ENCODE assay signal across 9 cellular contexts in genomic region chr6:3813150-3813780, GRCh38. TPM values are rescaled to one million over a fixed set of nuclear protein-coding genes. Genes with fewer than 3 reads are reported as not detected.
DNase-seq lines count a peak whose midpoint lies in the region; ATAC-seq, FAIRE-seq and TF ChIP-seq lines count a peak whose summit lies in the region.
"Had no signal": no experiment of that assay in that cellular context is flagged by ENCODE, and none has a peak within 500 bp of the region (broad histone marks: within the 10 kb centered on the region; RNA-seq: fewer than 3 reads in every experiment).

No MANE protein-coding gene starts in this region.

- peaks cover under 1% of the 10 kb centered on the region for H3K9me3 Mint-ChIP-seq in chondrocyte (ENCODE audit: low read depth)

- H3K36me3 ChIP-seq in pancreas (no peaks in the 10 kb centered on the region), WERI-Rb-1 (no peaks in the 10 kb centered on the region)

- ATAC-seq in HG03432 (IDR thresholded peaks at IDR 0.05; ENCODE audit: unreplicated experiment) (peak; percentile 83), pancreas (peak in 3 of 4 donors; percentile 47 to 66 (median 53)), HG03378 (IDR thresholded peaks at IDR 0.05; ENCODE audit: unreplicated experiment) (no peak)

- intact Hi-C loops in pancreas (cut with DNase I) = no loop called here

- no peak overlapping the region for H3K4me3 Mint-ChIP-seq in chondrocyte (ENCODE audit: unreplicated experiment)

- no peaks in the 10 kb centered on the region for H3K36me3 Mint-ChIP-seq in chondrocyte (ENCODE audit: low read depth)

- H3K27me3 ChIP-seq in pancreas (no peaks in the 10 kb centered on the region), WERI-Rb-1 (ENCODE audit: insufficient read depth, low read depth, severe bottlenecking) (no peaks in the 10 kb centered on the region)

- DNase-seq in chondrocyte (ENCODE audit: low spot score) (no peak), pancreas (no peak), NCI-H524 treated with DMSO at 0.1 percent for 48 hours (lab: John Stamatoyannopoulos, UW) (no peak), WERI-Rb-1 (no peak), cerebellum (ENCODE audit: low spot score) (no peak)

- no peaks in the 10 kb centered on the region for H3K4me1 ChIP-seq in pancreas

- H3K27ac ChIP-seq in pancreas = no peak overlapping the region
- H3K27ac ChIP-seq in WERI-Rb-1 = no peak overlapping the region

- FAIRE-seq in pancreas (lab: Jason Lieb, UNC) = no peak

- no peaks in the 10 kb centered on the region for H3K27me3 Mint-ChIP-seq in chondrocyte (ENCODE audit: low read depth)

- WGBS in pancreas, 2 donors = 73 to 86% methylated on average over 13 of the region's 13 CpGs

- TF ChIP-seq CTCF in GM12873 (IDR thresholded peaks at IDR 0.05; ENCODE audit: insufficient read depth, low read depth, low read length, missing control alignments) (peak; percentile 13), chondrocyte (IDR thresholded peaks at IDR 0.05) (no peak), pancreas (IDR thresholded peaks at IDR 0.05) (no peak), WERI-Rb-1 (IDR thresholded peaks at IDR 0.05; ENCODE audit: low read depth, low read length) (no peak)

- peak overlapping the region; percentile 87 for H3K27ac Mint-ChIP-seq in chondrocyte (ENCODE audit: unreplicated experiment)

- H3K9me3 ChIP-seq in pancreas (no peaks in the 10 kb centered on the region), WERI-Rb-1 (ENCODE audit: severe bottlenecking) (no peaks in the 10 kb centered on the region)

- no peak overlapping the region for H3K4me3 ChIP-seq in pancreas
- no peak overlapping the region for H3K4me3 ChIP-seq in WERI-Rb-1 (ENCODE audit: low read depth, low read length)
- H3K4me3 ChIP-seq: skin epidermis had no signal

- peaks cover 55% of the 10 kb centered on the region for H3K4me1 Mint-ChIP-seq in chondrocyte (ENCODE audit: low read depth)

RNA-seq across cellular contexts. Expression of gene FAM50B, which starts 35.9 kb away (rescaled TPM):
- 1.0 to 1.8 TPM (median 1.6 TPM) in 3 replicates for total RNA-seq in chondrocyte
- total RNA-seq in pancreas = 1 to 10 TPM; 3.6 to 8.7 (median 5.9) TPM
- polyA plus RNA-seq in pancreas = 1 to 10 TPM; 4.1 to 9.7 TPM
- total RNA-seq in cerebellum = 10.1 TPM
